ENCODE assay signal across 8 cellular contexts in genomic region chr4:26583865-26584652, GRCh38. TPM values are rescaled to one million over a fixed set of nuclear protein-coding genes. Genes with fewer than 3 reads are reported as not detected.
DNase-seq lines count a peak whose midpoint lies in the region; TF ChIP-seq lines count a peak whose summit lies in the region.

Gene TBC1D19, plus strand, starts transcription at chr4:26584084. Its CDS starts 110 bp downstream, at chr4:26584194.

- H3K79me2 ChIP-seq in H9 (ENCODE audit: insufficient read depth, low read length): no peaks in the 10 kb centered on the region

- H3K14ac ChIP-seq in H9 (ENCODE audit: insufficient read depth, low read length): peak within 1 kb of the TSS; percentile 33; the same call in 1 of the 2 replicates

- H3K4me3 ChIP-seq in foreskin fibroblast (ENCODE audit: low read depth in 1 of 2, low read length in 2 of 2) (peak within 1 kb of the TSS; percentile 80 to 83), stomach smooth muscle (ENCODE audit: low read length in 2 of 2) (peak within 1 kb of the TSS; percentile 73 to 96)

- no peak within 1 kb of the TSS for H4K8ac ChIP-seq in H9 (replicated peaks; ENCODE audit: insufficient read length, low read depth, low read length)

- no peak within 1 kb of the TSS for H2BK15ac ChIP-seq in H9 (ENCODE audit: low read depth, low read length)

- H3K9me3 Mint-ChIP-seq in H9: no peaks in the 10 kb centered on the region
- no peaks in the 10 kb centered on the region for H3K9me3 Mint-ChIP-seq in neural crest cell

- no peak within 1 kb of the TSS for H3K56ac ChIP-seq in H9 (ENCODE audit: insufficient read length, low read depth, low read length)

- no CpG with 5 or more reads among the region's 39 CpGs for WGBS in H9 (ENCODE audit: extremely low coverage, insufficient read length, low lambda C conversion rate)

- no peak within 1 kb of the TSS for H3K23ac ChIP-seq in H9 (ENCODE audit: insufficient read length, low read depth, low read length)

- H2BK12ac ChIP-seq in H9 (ENCODE audit: insufficient read length, low read depth, low read length): no peak within 1 kb of the TSS

- H3K4me2 ChIP-seq in H9 (ENCODE audit: insufficient read depth, insufficient read length, low read length): peak within 1 kb of the TSS; percentile 92

- no peak within 1 kb of the TSS for H3T11ph ChIP-seq in H9 (ENCODE audit: low read length)

- H2AK5ac ChIP-seq in H9 (ENCODE audit: insufficient read length, low read length): no peak within 1 kb of the TSS

- no peak within 1 kb of the TSS for H2BK120ac ChIP-seq in H9 (ENCODE audit: low read depth, low read length, poor library complexity, severe bottlenecking)

- H3K36me3 ChIP-seq in ES-I3 (ENCODE audit: insufficient read depth, low read length) (no peaks in the 10 kb centered on the region), stomach smooth muscle (ENCODE audit: control insufficient read depth in 2 of 2, insufficient read depth in 2 of 2, low read length in 2 of 2) (no peaks in the 10 kb centered on the region)

- peaks cover 7% of the 10 kb centered on the region for H3K23me2 ChIP-seq in H9 (ENCODE audit: insufficient read length, low read depth, low read length, poor library complexity, severe bottlenecking)

- H3K9me3 ChIP-seq in ES-I3 (ENCODE audit: control insufficient read depth, insufficient read depth, low read length) (no peaks in the 10 kb centered on the region), H9 (ENCODE audit: control insufficient read depth, low read depth, low read length) (no peaks in the 10 kb centered on the region), stomach smooth muscle (ENCODE audit: control insufficient read depth in 2 of 2, low read length in 2 of 2) (no peaks in the 10 kb centered on the region)

- no peaks in the 10 kb centered on the region for H3K79me1 ChIP-seq in H9 (ENCODE audit: insufficient read depth, low read depth, low read length, poor library complexity, severe bottlenecking)

- H3K27ac Mint-ChIP-seq in H9 (peak within 1 kb of the TSS in 1 of 3 experiments; percentile 91; a peak in 4 of 7 replicates), neural crest cell (ENCODE audit: unreplicated experiment) (peak within 1 kb of the TSS; percentile 68)

- peak within 1 kb of the TSS; percentile 93 to 95 for H3K4me3 Mint-ChIP-seq in H9
- peak within 1 kb of the TSS; percentile 99 for H3K4me3 Mint-ChIP-seq in neural crest cell

- H3K9ac ChIP-seq in ES-I3 (ENCODE audit: low read depth, low read length) (peak within 1 kb of the TSS; percentile 76), H9 (ENCODE audit: extremely low read depth, insufficient read length, low read length) (peak within 1 kb of the TSS; percentile 80), stomach smooth muscle (ENCODE audit: low read length in 2 of 2) (peak within 1 kb of the TSS; percentile 66 to 69)

- DNase-seq in H9 (peak; percentile 91), M059J (ENCODE audit: low read depth) (peak; percentile 88), activated gamma-delta T cell (lab: John Stamatoyannopoulos, UW) (peak; percentile 57), foreskin fibroblast (peak; percentile 87 to 95), neural crest cell (ENCODE audit: low read depth, low spot score) (peak; percentile 83)

- H2BK5ac ChIP-seq in H9 (ENCODE audit: insufficient read length, low read length): peak within 1 kb of the TSS; percentile 5

- H3K4ac ChIP-seq in H9 (ENCODE audit: low read depth, low read length): no peak within 1 kb of the TSS

- H3K27me3 Mint-ChIP-seq in H9 (ENCODE audit: low read depth): no peaks in the 10 kb centered on the region; the same call in 1 of the 2 replicates
- H3K27me3 Mint-ChIP-seq in neural crest cell (ENCODE audit: low read depth): no peaks in the 10 kb centered on the region

- H3K27me3 ChIP-seq in H9 (ENCODE audit: insufficient read depth, low read length) (no peaks in the 10 kb centered on the region), stomach smooth muscle (ENCODE audit: control insufficient read depth in 1 of 2, insufficient read depth in 2 of 2, low read length in 2 of 2) (no peaks in the 10 kb centered on the region)

- peak within 1 kb of the TSS; percentile 83 for H2AFZ ChIP-seq in H9 (ENCODE audit: low read length)

- peak; percentile 65 for TF ChIP-seq POLR2A in Raji (IDR thresholded peaks at IDR 0.05; ENCODE audit: insufficient read depth, low read depth, low read length)

- H4K5ac ChIP-seq in H9 (ENCODE audit: insufficient read length, low read depth, low read length): peak within 1 kb of the TSS; percentile 86

- no peaks in the 10 kb centered on the region for H3K36me3 Mint-ChIP-seq in H9 (ENCODE audit: insufficient read depth in 1 of 3, low read depth in 3 of 3)
- peaks cover 3% of the 10 kb centered on the region for H3K36me3 Mint-ChIP-seq in neural crest cell (ENCODE audit: low read depth)

- 0 out of 3 replicates have a peak, but pooled peaks have one; percentile 8 for TF ChIP-seq CTCF in H9 (conservative IDR thresholded peaks at IDR 0.05)
- no peak for TF ChIP-seq CTCF in foreskin fibroblast (IDR thresholded peaks at IDR 0.05; ENCODE audit: low read depth, low read length)
- no peak for TF ChIP-seq CTCF in neural crest cell (conservative IDR thresholded peaks at IDR 0.05)

- H3K4me1 Mint-ChIP-seq in H9 (peaks cover 16 to 18% of the 10 kb centered on the region in 2 experiments), neural crest cell (peaks cover 27% of the 10 kb centered on the region)

- H3K4me1 ChIP-seq in ES-I3 (ENCODE audit: insufficient read depth, low read length) (no peaks in the 10 kb centered on the region), H9 (ENCODE audit: insufficient read depth, low read length) (no peaks in the 10 kb centered on the region), stomach smooth muscle (ENCODE audit: control insufficient read depth, insufficient read depth, low read length) (peaks cover 4% of the 10 kb centered on the region)

- H3K18ac ChIP-seq in H9 (ENCODE audit: insufficient read length, low read depth, low read length): peak within 1 kb of the TSS; percentile 93

- H3K27ac ChIP-seq in H9 (ENCODE audit: insufficient read length, low read depth, low read length): peak within 1 kb of the TSS; percentile 22
- H3K27ac ChIP-seq in stomach smooth muscle (ENCODE audit: low read length): peak within 1 kb of the TSS; percentile 68

- no peaks in the 10 kb centered on the region for H4K20me1 ChIP-seq in H9 (ENCODE audit: control insufficient read depth, insufficient read depth, insufficient read length)

- H2BK20ac ChIP-seq in H9 (ENCODE audit: low read depth, low read length, poor library complexity, severe bottlenecking): no peak within 1 kb of the TSS

- no peak within 1 kb of the TSS for H4K91ac ChIP-seq in H9 (ENCODE audit: insufficient read length, low read depth, low read length)

RNA-seq across cellular contexts. Expression of gene TBC1D19, which starts in this region (rescaled TPM):
- total RNA-seq in H9 (2021) (2.6 and 3.2 TPM in 2 replicates), neural crest cell (9.2 and 11.7 TPM in 2 replicates)
- 26.3 and 28.6 TPM in 2 replicates for total RNA-seq in M059J (2014; rRNA removed; shearing (Covaris generic))

Comparison
In these comparisons a context has a peak if more than half of its experiments do, and no peak if none do; other contexts are left out.
1. Peak in every context shown above with its lines: DNase-seq, H3K4me3 ChIP-seq and H3K27ac ChIP-seq.